ENCODE assay signal across 8 cellular contexts in the genomic region with DNA sequence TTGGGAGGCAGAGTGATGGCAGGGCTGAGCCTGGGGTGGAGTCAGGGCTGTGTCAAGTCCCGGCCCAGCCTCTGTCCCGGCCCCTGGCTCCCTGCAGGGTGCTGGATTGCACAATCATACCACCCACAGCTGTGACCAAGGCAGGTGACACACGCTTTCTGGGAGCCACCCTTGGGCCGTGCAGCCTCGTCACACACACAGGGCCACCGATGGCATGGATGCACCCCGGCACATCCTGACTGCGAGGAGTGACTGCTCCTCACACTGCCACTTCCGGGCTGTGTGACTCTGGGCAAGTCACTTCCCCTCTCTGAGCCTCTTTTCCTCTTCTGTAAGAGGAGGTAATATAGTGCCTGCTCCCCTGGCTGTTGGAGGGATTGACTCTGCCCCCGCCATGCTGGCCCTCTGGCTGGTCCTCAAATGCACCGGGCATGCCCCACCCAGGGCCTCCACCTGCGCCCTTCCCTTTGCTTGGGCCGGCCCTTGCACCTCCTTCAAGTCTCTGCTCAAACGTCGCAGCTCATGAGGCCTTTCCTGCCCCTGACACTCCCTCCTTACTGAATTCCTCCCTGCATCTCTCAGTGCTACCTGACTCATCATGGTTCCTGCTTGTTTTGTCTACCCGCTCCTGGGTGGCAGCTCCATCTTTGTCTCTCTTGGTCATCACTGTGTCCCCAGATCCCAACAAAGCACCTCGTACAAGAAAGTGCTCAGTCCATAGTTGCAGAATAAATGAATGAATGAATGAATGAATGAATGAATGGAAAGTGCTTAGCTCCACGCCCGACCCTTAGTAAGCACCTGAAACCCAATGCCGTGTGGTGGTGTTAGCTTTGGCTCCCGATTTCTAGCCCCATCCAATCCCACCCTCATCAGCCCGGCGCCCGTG.
DNase-seq lines count a peak whose midpoint lies in the region; ATAC-seq and TF ChIP-seq lines count a peak whose summit lies in the region.

No MANE protein-coding gene starts in this region.

- no peaks in the 10 kb centered on the region for H3K27me3 ChIP-seq in foreskin keratinocyte

- no peaks in the 10 kb centered on the region for H3K36me3 Mint-ChIP-seq in glutamatergic neuron (ENCODE audit: unreplicated experiment)

- H3K4me1 Mint-ChIP-seq in glutamatergic neuron (ENCODE audit: low read depth, unreplicated experiment) = peaks cover 23% of the 10 kb centered on the region

- peaks cover 8% of the 10 kb centered on the region for H3K4me1 ChIP-seq in foreskin keratinocyte

- H3K4me3 Mint-ChIP-seq in glutamatergic neuron (ENCODE audit: unreplicated experiment) = no peak overlapping the region

- no peak overlapping the region for H3K27ac Mint-ChIP-seq in glutamatergic neuron (ENCODE audit: unreplicated experiment)

- H3K9me3 Mint-ChIP-seq in glutamatergic neuron (ENCODE audit: unreplicated experiment) = peaks cover 2% of the 10 kb centered on the region

- H3K27me3 Mint-ChIP-seq in glutamatergic neuron (ENCODE audit: unreplicated experiment) = peaks cover 9% of the 10 kb centered on the region

- H3K27ac ChIP-seq in foreskin keratinocyte = no peak overlapping the region
- H3K27ac ChIP-seq in skin epidermis = peak overlapping the region in 20 of 21 experiments; percentile 70 to 90 (median 83)

- ATAC-seq in foreskin keratinocyte = peak; percentile 75
- ATAC-seq in GM18517 (IDR thresholded peaks at IDR 0.05; ENCODE audit: unreplicated experiment) = no peak
- no peak for ATAC-seq in HG03469 (IDR thresholded peaks at IDR 0.05; ENCODE audit: unreplicated experiment)

- TF ChIP-seq CTCF in foreskin keratinocyte (conservative IDR thresholded peaks at IDR 0.05) (no peak), glutamatergic neuron (IDR thresholded peaks at IDR 0.05; ENCODE audit: partially characterized antibody, unreplicated experiment) (no peak)

- DNase-seq in HCEC 1CT (peak; percentile 51), RKO (ENCODE audit: low spot score) (peak; percentile 31), foreskin keratinocyte (peak; percentile 51 to 76), cerebellar nuclear complex (lab: John Stamatoyannopoulos, UW) (no peak), glutamatergic neuron (no peak)

- no peak overlapping the region for H3K4me3 ChIP-seq in skin epidermis

Comparison
In these comparisons a context has a peak if more than half of its experiments do, and no peak if none do; other contexts are left out.
1. DNase-seq: peak in HCEC 1CT (single experiment), RKO (single experiment) and foreskin keratinocyte (2 of 2); none in cerebellar nuclear complex (0 of 2) and glutamatergic neuron (single experiment).